ENCODE assay signal across 22 cellular contexts in the genomic region with DNA sequence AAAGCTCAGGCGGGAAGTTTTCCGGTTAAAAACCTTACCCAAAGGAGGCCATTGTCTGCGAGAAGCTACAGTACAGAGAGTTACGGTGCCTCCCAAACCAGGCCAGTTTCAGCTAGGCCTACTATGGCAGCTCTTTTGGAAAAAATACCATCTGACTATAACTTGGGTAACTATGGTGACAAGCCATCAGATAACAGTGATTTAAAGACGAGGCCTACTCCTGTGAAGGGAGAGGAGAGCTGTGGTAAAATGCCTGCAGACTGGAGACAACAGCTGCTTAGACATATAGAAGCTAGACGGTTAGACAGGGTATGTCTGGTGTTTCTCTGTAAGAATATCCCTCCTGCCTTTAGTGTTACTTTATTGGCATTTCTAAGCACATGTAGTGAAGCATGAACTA.
DNase-seq lines count a peak whose midpoint lies in the region; ATAC-seq, FAIRE-seq and TF ChIP-seq lines count a peak whose summit lies in the region.
"Had no signal": no experiment of that assay in that cellular context is flagged by ENCODE, and none has a peak within 500 bp of the region (broad histone marks: within the 10 kb centered on the region; RNA-seq: fewer than 3 reads in every experiment).

No MANE protein-coding gene starts in this region.

- H2BK5ac ChIP-seq in mesenchymal stem cell (ENCODE audit: low read depth, low read length, poor library complexity, severe bottlenecking), result no peak overlapping the region

- WGBS in K562 (ENCODE audit: insufficient coverage, low coverage, missing lambda C conversion rate), result 52% methylated on average over 6 of the region's 6 CpGs
- 84% methylated on average over 6 of the region's 6 CpGs for WGBS in mesenchymal stem cell
- 68 to 77% methylated on average over 6 of the region's 6 CpGs for WGBS in testis, 2 donors

- H3K9me1 ChIP-seq in K562 (ENCODE audit: control insufficient read depth, insufficient read depth, low read length), result no peaks in the 10 kb centered on the region

- H3K27me3 ChIP-seq in SJCRH30 (no peaks in the 10 kb centered on the region), K562 (ENCODE audit: control insufficient read depth in 2 of 2, insufficient read depth in 2 of 2, low read length in 2 of 2) (no peaks in the 10 kb centered on the region), mesenchymal stem cell (ENCODE audit: control insufficient read depth in 1 of 2, insufficient read depth in 1 of 2, low read length in 2 of 2) (no peaks in the 10 kb centered on the region), testis (no peaks in the 10 kb centered on the region)

- H3K9me3 ChIP-seq in SJCRH30 (replicated peaks) (no peaks in the 10 kb centered on the region; the same call in 1 of the 2 replicates), K562 (replicated peaks; ENCODE audit: control insufficient read depth, insufficient read depth, low read depth, low read length) (no peaks in the 10 kb centered on the region), mesenchymal stem cell (ENCODE audit: control insufficient read depth, low read length) (no peaks in the 10 kb centered on the region), testis (no peaks in the 10 kb centered on the region)
- H3K9me3 ChIP-seq: A549, Caco-2 had no signal

- no peak for TF ChIP-seq RAD21 in K562 (CRISPR knock-in tag; conservative IDR thresholded peaks at IDR 0.05 in 1 of 2, IDR thresholded peaks at IDR 0.05 in 1 of 2)

- DNase-seq in SJCRH30 (peak; percentile 4 to 41), K562 (ENCODE audit: extremely low read depth in 1 of 4, low spot score in 3 of 4) (peak in 2 of 4 experiments; percentile 13 to 52), mesenchymal stem cell (no peak), testis (no peak), cardiac septum (ENCODE audit: low spot score) (no peak), posterior cingulate gyrus (no peak)
- DNase-seq: 8988T; ACHN; C1 segment of cervical spinal cord; Caco-2; CD4-positive, CD25-positive, alpha-beta regulatory T cell; CD8-positive, alpha-beta T cell; DMS153; DND-41; H9 had no signal

- no peaks in the 10 kb centered on the region for H3K79me1 ChIP-seq in mesenchymal stem cell (replicated peaks; ENCODE audit: low read length, poor library complexity, severe bottlenecking)

- no TSS peak for BruUV-seq in K562 (replicated peaks; lab: Mats Ljungman, UMichigan)

- H2AK5ac ChIP-seq in mesenchymal stem cell (ENCODE audit: low read length, severe bottlenecking), result no peak overlapping the region

- no peak overlapping the region for H3K14ac ChIP-seq in mesenchymal stem cell (ENCODE audit: low read length in 2 of 2)

- H3K4ac ChIP-seq in mesenchymal stem cell (ENCODE audit: low read depth in 1 of 2, low read length in 2 of 2), result no peak overlapping the region

- peaks cover 16% of the 10 kb centered on the region for H3K4me1 ChIP-seq in SJCRH30
- peaks cover 0 to 35% of the 10 kb centered on the region in 2 experiments; a peak in 3 of 5 replicates for H3K4me1 ChIP-seq in K562 (replicated peaks in 1 of 2; ENCODE audit: control insufficient read depth in 2 of 2, insufficient read depth in 2 of 2, low read length in 2 of 2)
- no peaks in the 10 kb centered on the region for H3K4me1 ChIP-seq in mesenchymal stem cell (ENCODE audit: control insufficient read depth, insufficient read depth, low read depth, low read length)
- no peaks in the 10 kb centered on the region for H3K4me1 ChIP-seq in testis
- H3K4me1 ChIP-seq: A549, Caco-2 had no signal

- H2BK12ac ChIP-seq in mesenchymal stem cell (ENCODE audit: low read length in 2 of 2), result no peak overlapping the region

- H3K4me2 ChIP-seq in K562 (ENCODE audit: insufficient read depth, low read length) (no peak overlapping the region), mesenchymal stem cell (ENCODE audit: low read length, poor library complexity, severe bottlenecking) (no peak overlapping the region)
- H3K4me2 ChIP-seq: A549, GM23338 had no signal

- H4K91ac ChIP-seq in mesenchymal stem cell (ENCODE audit: low read length), result no peak overlapping the region

- no peak overlapping the region for H4K8ac ChIP-seq in mesenchymal stem cell (ENCODE audit: low read length)

- H2BK15ac ChIP-seq in mesenchymal stem cell (ENCODE audit: low read depth, poor library complexity, severe bottlenecking), result peak overlapping the region; percentile 8

- H3K79me2 ChIP-seq in K562 (ENCODE audit: control insufficient read depth, insufficient read depth, low read length), result no peaks in the 10 kb centered on the region

- no peak for TF ChIP-seq EP300 in K562 (IDR thresholded peaks at IDR 0.05; ENCODE audit: low read length)

- no peak for TF ChIP-seq CTCF in K562 (IDR thresholded peaks at IDR 0.05 in 2 of 3, conservative IDR thresholded peaks at IDR 0.05 in 1 of 3; ENCODE audit: insufficient read depth in 2 of 3, low read depth in 1 of 3, low read length in 3 of 3)
- TF ChIP-seq CTCF in testis (IDR thresholded peaks at IDR 0.05), result no peak

- peak overlapping the region; percentile 36; the same call in 1 of the 2 replicates for H3K27ac ChIP-seq in SJCRH30
- H3K27ac ChIP-seq in K562 (ENCODE audit: extremely low read depth, low read depth, low read length), result no peak overlapping the region
- no peak overlapping the region for H3K27ac ChIP-seq in mesenchymal stem cell (ENCODE audit: low read length, poor library complexity, severe bottlenecking)
- no peak overlapping the region for H3K27ac ChIP-seq in testis
- H3K27ac ChIP-seq: A549 had no signal

- no peak overlapping the region for H3K23ac ChIP-seq in mesenchymal stem cell (ENCODE audit: low read length in 2 of 2)

- POLR2A ChIA-PET in K562 (lab: Yijun Ruan, JAX), result interaction anchor here (0.6 to 1.9 kb wide), 3 partner anchors 38 to 181 kb away, joined by 4 read pairs; a partner anchor contains a TSS

- no peak overlapping the region for H3K18ac ChIP-seq in mesenchymal stem cell (ENCODE audit: low read depth in 1 of 2, low read length in 2 of 2)

- FAIRE-seq in K562 (lab: Jason Lieb, UNC), result no peak
- FAIRE-seq: A549, G401.6, GM12892, GM19239 had no signal

- H3K4me3 ChIP-seq in SJCRH30 (no peak overlapping the region), K562 (no peak overlapping the region), mesenchymal stem cell (ENCODE audit: insufficient read depth in 1 of 2, low read depth in 1 of 2, low read length in 2 of 2) (no peak overlapping the region), testis (peak overlapping the region; percentile 5 to 17)
- H3K4me3 ChIP-seq: A549, GM23338 had no signal

- TF ChIP-seq POLR2A in K562 (conservative IDR thresholded peaks at IDR 0.05) (no peak), testis (IDR thresholded peaks at IDR 0.05) (no peak)

- in situ Hi-C loops in K562 (cut with MboI), result loop anchor here (10.0 kb wide), 2 partner anchors 95 to 445 kb away; no protein-coding TSS in a partner anchor

- H3K9ac ChIP-seq in K562 (ENCODE audit: insufficient read depth in 1 of 2, low read depth in 2 of 2, low read length in 2 of 2), result no peak overlapping the region
- no peak overlapping the region for H3K9ac ChIP-seq in mesenchymal stem cell (ENCODE audit: low read length)

- ATAC-seq in K562 (peak; percentile 44), GM18907 (IDR thresholded peaks at IDR 0.05; ENCODE audit: unreplicated experiment) (no peak)
- ATAC-seq: A549; CD8-positive, alpha-beta T cell; GM23338; HCT116 had no signal

- H2AFZ ChIP-seq in K562 (ENCODE audit: low read depth, low read length), result peak overlapping the region; percentile 65
- H2AFZ ChIP-seq in mesenchymal stem cell (ENCODE audit: low read depth, low read length), result no peak overlapping the region
- H2AFZ ChIP-seq: GM23338 had no signal

- CTCF ChIA-PET in K562 (lab: Yijun Ruan, JAX; ENCODE audit: low intra/inter-chr PET ratio), result no interaction called here

- H4K20me1 ChIP-seq in K562 (replicated peaks; ENCODE audit: control insufficient read depth, insufficient read depth, low read length), result no peaks in the 10 kb centered on the region

- no peaks in the 10 kb centered on the region for H3K36me3 ChIP-seq in SJCRH30
- H3K36me3 ChIP-seq in K562 (ENCODE audit: control insufficient read depth, insufficient read depth, low read length), result no peaks in the 10 kb centered on the region
- H3K36me3 ChIP-seq in mesenchymal stem cell (ENCODE audit: control insufficient read depth in 1 of 2, insufficient read depth in 2 of 2, low read depth in 1 of 2, low read length in 2 of 2), result no peaks in the 10 kb centered on the region
- no peaks in the 10 kb centered on the region for H3K36me3 ChIP-seq in testis (ENCODE audit: low read depth, missing control alignments)

- intact Hi-C loops in K562 (cut with micrococcal nuclease), result no loop called here
- intact Hi-C loops in testis (cut with DNase I; ENCODE audit: low total_unique reads), result no loop called here
- intact Hi-C loops in cardiac septum (cut with DNase I), result no loop called here
- intact Hi-C loops in posterior cingulate gyrus (cut with DNase I), result no loop called here

- no peak overlapping the region for H2BK120ac ChIP-seq in mesenchymal stem cell (ENCODE audit: low read depth, low read length)

Comparison
In these comparisons a context has a peak if more than half of its experiments do, and no peak if none do; other contexts are left out.
1. DNase-seq: peak in SJCRH30 (2 of 2); none in mesenchymal stem cell (single experiment), testis (single experiment), cardiac septum (single experiment) and posterior cingulate gyrus (0 of 10).
2. H3K4me3 ChIP-seq: peak in testis (2 of 2); none in SJCRH30 (single experiment), K562 (single experiment) and mesenchymal stem cell (0 of 2).